ENCODE assay signal across 20 cellular contexts in the genomic region with DNA sequence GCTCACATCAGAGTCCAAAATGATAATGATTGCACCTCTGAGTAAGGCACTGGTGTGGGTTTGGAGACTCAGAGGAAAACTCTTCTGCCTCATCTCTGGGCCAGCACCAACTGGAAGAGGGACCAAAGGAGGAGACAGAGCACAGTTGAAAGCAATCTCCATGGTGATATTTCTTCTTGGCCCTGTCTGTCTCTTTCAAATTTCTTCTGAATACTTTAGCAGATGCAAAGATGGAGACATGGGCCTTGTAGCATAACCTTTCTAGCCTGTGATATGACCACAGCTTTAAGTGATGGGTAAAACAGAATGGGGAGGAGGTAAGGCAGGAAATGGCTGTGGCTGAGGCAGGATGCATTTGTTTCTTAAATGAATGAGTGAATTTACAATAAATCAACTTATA. TPM values are rescaled to one million over a fixed set of nuclear protein-coding genes. Genes with fewer than 3 reads are reported as not detected.
DNase-seq lines count a peak whose midpoint lies in the region; ATAC-seq lines count a peak whose summit lies in the region.
"Had no signal": no experiment of that assay in that cellular context is flagged by ENCODE, and none has a peak within 500 bp of the region (broad histone marks: within the 10 kb centered on the region; RNA-seq: fewer than 3 reads in every experiment).

No MANE protein-coding gene starts in this region.

- H3K36me3 Mint-ChIP-seq in activated CD8-positive, alpha-beta T cell treated with anti-CD3 and anti-CD28 coated beads, Interleukin-2, amount 10 ng/mL, durations not matched to agents 7 days and 5 days (ENCODE audit: low read depth), result peaks cover 49% of the 10 kb centered on the region
- peaks cover 0 to 22% (median 12%) of the 10 kb centered on the region in 3 donors for H3K36me3 Mint-ChIP-seq in immature natural killer cell

- H3K4me1 Mint-ChIP-seq in activated CD8-positive, alpha-beta T cell treated with anti-CD3 and anti-CD28 coated beads, Interleukin-2, amount 10 ng/mL, durations not matched to agents 7 days and 5 days (ENCODE audit: low read depth), result peaks cover 80% of the 10 kb centered on the region
- H3K4me1 Mint-ChIP-seq in immature natural killer cell, result peaks cover 76 to 92% of the 10 kb centered on the region in 2 donors
- H3K4me1 Mint-ChIP-seq: activated B cell treated with CpG ODN at 0.5 μM for 24 hours, neural crest cell had no signal

- H3K27me3 Mint-ChIP-seq in activated CD8-positive, alpha-beta T cell treated with anti-CD3 and anti-CD28 coated beads, Interleukin-2, amount 10 ng/mL, durations not matched to agents 7 days and 5 days (ENCODE audit: low read depth), result no peaks in the 10 kb centered on the region
- H3K27me3 Mint-ChIP-seq in immature natural killer cell (ENCODE audit: low read depth in 3 of 3), result peaks cover 0 to 3% (median 2%) of the 10 kb centered on the region in 3 donors

- H3K9me3 Mint-ChIP-seq in activated CD8-positive, alpha-beta T cell treated with anti-CD3 and anti-CD28 coated beads, Interleukin-2, amount 10 ng/mL, durations not matched to agents 7 days and 5 days (ENCODE audit: insufficient read depth), result peaks cover 23% of the 10 kb centered on the region
- H3K9me3 Mint-ChIP-seq in immature natural killer cell, result peaks cover 6 to 13% (median 8%) of the 10 kb centered on the region in 6 donors

- H3K27ac Mint-ChIP-seq in activated CD8-positive, alpha-beta T cell treated with anti-CD3 and anti-CD28 coated beads, Interleukin-2, amount 10 ng/mL, durations not matched to agents 7 days and 5 days, result peak overlapping the region; percentile 95
- peak overlapping the region; percentile 83 to 97 (median 88) for H3K27ac Mint-ChIP-seq in immature natural killer cell
- H3K27ac Mint-ChIP-seq: activated B cell treated with CpG ODN at 0.5 μM for 24 hours had no signal

- ATAC-seq in activated CD8-positive, alpha-beta T cell treated with anti-CD3 and anti-CD28 coated beads, Interleukin-2, amount 10 ng/mL, durations not matched to agents 7 days and 5 days, result peak; percentile 91
- no peak for ATAC-seq in HG03039 (IDR thresholded peaks at IDR 0.05; ENCODE audit: unreplicated experiment)
- ATAC-seq: psoas muscle had no signal

- CTCF ChIA-PET in activated CD8-positive, alpha-beta T cell treated with anti-CD3 and anti-CD28 coated beads, Interleukin-2, amount 10 ng/mL, durations not matched to agents 7 days and 5 days (lab: Charles Lee), result interaction anchor here (0.6 to 4.4 kb wide), 7 partner anchors 9 to 251 kb away, joined by 3 to 45 read pairs (median 9); a partner anchor contains a TSS

- DNase-seq in activated naive CD4-positive, alpha-beta T cell treated with Interleukin-2 at 50 U/mL for 16 hours, result peak; percentile 30
- no peak for DNase-seq in activated naive CD4-positive, alpha-beta T cell treated with anti-CD3 and anti-CD28 coated beads, Interleukin-2, amount 50 U/mL, for 16 hours
- DNase-seq in activated CD8-positive, alpha-beta T cell treated with anti-CD3 and anti-CD28 coated beads, Interleukin-2, amount 10 ng/mL, durations not matched to agents 7 days and 5 days, result peak; percentile 77
- peak; percentile 35 to 59 (median 47) for DNase-seq in immature natural killer cell
- no peak for DNase-seq in dedifferentiated amniotic fluid mesenchymal stem cell (ENCODE audit: extremely low spot score)
- no peak for DNase-seq in HuH-7 (ENCODE audit: low spot score)
- no peak for DNase-seq in LoVo (ENCODE audit: low spot score)
- DNase-seq: activated B cell treated with CpG ODN at 0.5 μM for 24 hours, COR-L47, foreskin melanocyte, IMR-90, kidney glomerular epithelial cell, mesendoderm, NCI-H1930, NCI-H510A, psoas muscle, SHP77 treated with DMSO at 0.1 percent for 48 hours had no signal

- peak overlapping the region; percentile 53 for H3K4me3 Mint-ChIP-seq in activated CD8-positive, alpha-beta T cell treated with anti-CD3 and anti-CD28 coated beads, Interleukin-2, amount 10 ng/mL, durations not matched to agents 7 days and 5 days
- peak overlapping the region; percentile 56 to 80 (median 71) for H3K4me3 Mint-ChIP-seq in immature natural killer cell
- H3K4me3 Mint-ChIP-seq: activated B cell treated with CpG ODN at 0.5 μM for 24 hours, neural crest cell had no signal

- POLR2A ChIA-PET in activated CD8-positive, alpha-beta T cell treated with anti-CD3 and anti-CD28 coated beads, Interleukin-2, amount 10 ng/mL, durations not matched to agents 7 days and 5 days (lab: Charles Lee), result interaction anchor here (0.7 to 5.2 kb wide), 8 partner anchors 9 to 253 kb away, joined by 3 to 82 read pairs (median 7); a partner anchor contains a TSS

RNA-seq across cellular contexts. Expression of a gene that starts 12.2 kb away (rescaled TPM):
- 100 to 1,000 TPM; 134 TPM for total RNA-seq in activated CD8-positive, alpha-beta T cell treated with anti-CD3 and anti-CD28 coated beads, Interleukin-2, amount 10 ng/mL, durations not matched to agents 7 days and 5 days
- polyA plus RNA-seq in immature natural killer cell, result 100 to 1,000 TPM; 285 to 709 (median 555) TPM
- total RNA-seq: activated B cell treated with CpG ODN at 0.5 μM for 24 hours, IMR-90, neural crest cell had no signal
- polyA plus RNA-seq: AG04450, IMR-90 had no signal

RNA-seq across cellular contexts. Expression of a gene that starts 52.1 kb away (rescaled TPM):
- total RNA-seq in activated CD8-positive, alpha-beta T cell treated with anti-CD3 and anti-CD28 coated beads, Interleukin-2, amount 10 ng/mL, durations not matched to agents 7 days and 5 days, result 10 to 100 TPM; 21.5 to 22.3 TPM
- polyA plus RNA-seq in immature natural killer cell, result 10 to 100 TPM in 1 of 3 donors, 1 to 10 TPM in 2; 2.6 to 25.1 (median 5.0) TPM
- total RNA-seq: activated B cell treated with CpG ODN at 0.5 μM for 24 hours, IMR-90, neural crest cell had no signal
- polyA plus RNA-seq: AG04450, IMR-90 had no signal

Comparison
In these comparisons a context has a peak if more than half of its experiments do, and no peak if none do; other contexts are left out.
1. DNase-seq: peak in activated naive CD4-positive, alpha-beta T cell treated with Interleukin-2 at 50 U/mL for 16 hours (single experiment), activated CD8-positive, alpha-beta T cell treated with anti-CD3 and anti-CD28 coated beads, Interleukin-2, amount 10 ng/mL, durations not matched to agents 7 days and 5 days (single experiment) and immature natural killer cell (3 of 3); none in activated naive CD4-positive, alpha-beta T cell treated with anti-CD3 and anti-CD28 coated beads, Interleukin-2, amount 50 U/mL, for 16 hours (single experiment), dedifferentiated amniotic fluid mesenchymal stem cell (single experiment), HuH-7 (single experiment) and LoVo (single experiment).